ENCODE assay signal across 17 cellular contexts in genomic region chr17:2547176-2547575, GRCh38. TPM values are rescaled to one million over a fixed set of nuclear protein-coding genes. Genes with fewer than 3 reads are reported as not detected.
A peak's percentile ranks its signal among the peaks of the same experiment; 100 is the strongest.
DNase-seq lines count a peak whose midpoint lies in the region; ATAC-seq, FAIRE-seq and TF ChIP-seq lines count a peak whose summit lies in the region.
"Had no signal": no experiment of that assay in that cellular context is flagged by ENCODE, and none has a peak within 500 bp of the region (broad histone marks: within the 10 kb centered on the region; RNA-seq: fewer than 3 reads in every experiment).

No MANE protein-coding gene starts in this region.

- peaks cover 4% of the 10 kb centered on the region for H3K4me1 Mint-ChIP-seq in glutamatergic neuron (ENCODE audit: low read depth, unreplicated experiment)
- peaks cover 0 to 4% of the 10 kb centered on the region in 2 donors for H3K4me1 Mint-ChIP-seq in stimulated activated naive B cell treated with anti-CD40 and anti-IgM and Interleukin-4, amounts not matched to agents 10 μg/mL and 1 μg/mL and 100 μg/mL, for 72 hours
- H3K4me1 Mint-ChIP-seq: T-helper 17 cell had no signal

- H4K20me1 ChIP-seq in HepG2 (ENCODE audit: insufficient read depth, low read length): no peaks in the 10 kb centered on the region

- H3K27me3 ChIP-seq in HepG2 (ENCODE audit: control insufficient read depth in 1 of 2, insufficient read depth in 2 of 2, low read length in 2 of 2): peaks cover 0 to 14% of the 10 kb centered on the region in 2 experiments; a peak in 3 of 5 replicates
- H3K27me3 ChIP-seq: cardiac muscle cell had no signal

- H3K4me2 ChIP-seq in HepG2 (ENCODE audit: low read depth, low read length): peak overlapping the region; percentile 59

- H3K36me3 ChIP-seq in HepG2 (replicated peaks in 1 of 2; ENCODE audit: control insufficient read depth in 1 of 2, insufficient read depth in 2 of 2, low read length in 2 of 2): no peaks in the 10 kb centered on the region
- H3K36me3 ChIP-seq: cardiac muscle cell, transverse colon had no signal

- BruUV-seq in HepG2 (replicated peaks; lab: Mats Ljungman, UMichigan): no TSS peak

- no peak overlapping the region for H2AFZ ChIP-seq in HepG2 (ENCODE audit: low read length)

- intact Hi-C loops in HepG2 (cut with micrococcal nuclease; ENCODE audit: unreplicated experiment): no loop called here

- H3K4me3 Mint-ChIP-seq in glutamatergic neuron (ENCODE audit: unreplicated experiment): no peak overlapping the region
- H3K4me3 Mint-ChIP-seq in stimulated activated naive B cell treated with anti-CD40 and anti-IgM and Interleukin-4, amounts not matched to agents 10 μg/mL and 1 μg/mL and 100 μg/mL, for 72 hours: no peak overlapping the region
- H3K4me3 Mint-ChIP-seq: naive thymus-derived CD8-positive, alpha-beta T cell; T-helper 17 cell had no signal

- H3K9me3 ChIP-seq in HepG2 (ENCODE audit: low read length): no peaks in the 10 kb centered on the region
- H3K9me3 ChIP-seq: transverse colon had no signal

- H3K4me1 ChIP-seq in HepG2 (ENCODE audit: insufficient read depth, low read length): peaks cover 46% of the 10 kb centered on the region
- H3K4me1 ChIP-seq: transverse colon had no signal

- POLR2A ChIA-PET in HepG2 (lab: Yijun Ruan, JAX): interaction anchor here (1.7 kb wide), 1 partner anchor 36 kb away, joined by 5 read pairs; the partner anchor contains the start of gene METTL16

- no peak for TF ChIP-seq EP300 in HepG2 (IDR thresholded peaks at IDR 0.05; ENCODE audit: low read depth in 2 of 2, low read length in 2 of 2)
- TF ChIP-seq EP300 in HepG2 (CRISPR knock-in tag; IDR thresholded peaks at IDR 0.05; ENCODE audit: borderline replicate concordance): no peak

- ATAC-seq in HepG2: peak; percentile 47; the same call in 2 of the 3 replicates
- no peak for ATAC-seq in stimulated activated naive B cell treated with anti-CD40 and anti-IgM and Interleukin-4, amounts not matched to agents 10 μg/mL and 1 μg/mL and 100 μg/mL, for 72 hours (replicated peaks)
- ATAC-seq: naive thymus-derived CD8-positive, alpha-beta T cell; T-helper 17 cell had no signal

- no peak for TF ChIP-seq RAD21 in HepG2 (CRISPR knock-in tag; IDR thresholded peaks at IDR 0.05)

- H3K27ac Mint-ChIP-seq in glutamatergic neuron (ENCODE audit: unreplicated experiment): no peak overlapping the region
- H3K27ac Mint-ChIP-seq in stimulated activated naive B cell treated with anti-CD40 and anti-IgM and Interleukin-4, amounts not matched to agents 10 μg/mL and 1 μg/mL and 100 μg/mL, for 72 hours: no peak overlapping the region
- H3K27ac Mint-ChIP-seq: naive thymus-derived CD8-positive, alpha-beta T cell; T-helper 17 cell had no signal

- no peaks in the 10 kb centered on the region for H3K9me3 Mint-ChIP-seq in glutamatergic neuron (ENCODE audit: unreplicated experiment)
- no peaks in the 10 kb centered on the region for H3K9me3 Mint-ChIP-seq in stimulated activated naive B cell treated with anti-CD40 and anti-IgM and Interleukin-4, amounts not matched to agents 10 μg/mL and 1 μg/mL and 100 μg/mL, for 72 hours
- H3K9me3 Mint-ChIP-seq: naive thymus-derived CD8-positive, alpha-beta T cell had no signal

- CTCF ChIA-PET in HepG2 (lab: Yijun Ruan, JAX; ENCODE audit: low intra/inter-chr PET ratio, low total read pairs): no interaction called here

- H3K79me2 ChIP-seq in HepG2 (ENCODE audit: insufficient read depth, low read length): no peaks in the 10 kb centered on the region

- in situ Hi-C loops in HepG2 (cut with HindIII; ENCODE audit: extremely low pct_ligation_motif_present, low pct_unique_long_range_greater_than_20kb) (no loop called here), KBM-7 (cut with MboI; ENCODE audit: low pct_unique_long_range_greater_than_20kb, low sequenced_read_pairs) (no loop called here)

- DNase-seq in GM03348 (ENCODE audit: low spot score) (peak; percentile 17), MV-4-11 (lab: John Stamatoyannopoulos, UW) (peak; percentile 72), choroid plexus epithelial cell (ENCODE audit: low read depth) (peak; percentile 55), HepG2 (ENCODE audit: low spot score) (peak; percentile 38), KBM-7 (no peak), glutamatergic neuron (no peak)
- DNase-seq in stimulated activated naive B cell treated with anti-CD40 and anti-IgM and Interleukin-4, amounts not matched to agents 10 μg/mL and 1 μg/mL and 100 μg/mL, for 72 hours: no peak
- no peak for DNase-seq in stimulated activated CD4-positive, alpha-beta T cell treated with anti-CD3 and anti-CD28 coated beads, Interleukin-15, amount 100 ng/mL, for 24 hours
- DNase-seq: activated CD4-positive, alpha-beta T cell treated with anti-CD3 and anti-CD28 coated beads, Interleukin-2, amount 50 U/mL, for 4 hours; activated gamma-delta T cell treated with Interleukin-2 at 50 U/mL for 16 hours; left cardiac atrium; naive thymus-derived CD8-positive, alpha-beta T cell; NCI-H187 treated with DMSO at 0.1 percent for 48 hours; T-helper 17 cell; transverse colon had no signal

- no peak for TF ChIP-seq POLR2A in HepG2 (IDR thresholded peaks at IDR 0.05; ENCODE audit: insufficient read depth in 1 of 2, low read depth in 2 of 2, low read length in 2 of 2)

- H3K9ac ChIP-seq in HepG2 (ENCODE audit: insufficient read depth, low read depth, low read length): no peak overlapping the region

- 30% methylated on average over 9 of the region's 9 CpGs for WGBS in HepG2 (ENCODE audit: low lambda C conversion rate)

- no peaks in the 10 kb centered on the region for H3K27me3 Mint-ChIP-seq in glutamatergic neuron (ENCODE audit: unreplicated experiment)
- H3K27me3 Mint-ChIP-seq in stimulated activated naive B cell treated with anti-CD40 and anti-IgM and Interleukin-4, amounts not matched to agents 10 μg/mL and 1 μg/mL and 100 μg/mL, for 72 hours: peaks cover 6 to 24% of the 10 kb centered on the region in 2 donors

- FAIRE-seq in HepG2 (lab: Jason Lieb, UNC): no peak
- FAIRE-seq: H1 had no signal

- H3K4me3 ChIP-seq in choroid plexus epithelial cell (ENCODE audit: low read depth, low read length) (no peak overlapping the region), HepG2 (replicated peaks in 1 of 3; ENCODE audit: insufficient read depth in 1 of 3, low read depth in 2 of 3, low read length in 3 of 3) (no peak overlapping the region)
- H3K4me3 ChIP-seq: cardiac muscle cell, transverse colon had no signal

- H3K36me3 Mint-ChIP-seq in glutamatergic neuron (ENCODE audit: unreplicated experiment): no peaks in the 10 kb centered on the region
- no peaks in the 10 kb centered on the region for H3K36me3 Mint-ChIP-seq in stimulated activated naive B cell treated with anti-CD40 and anti-IgM and Interleukin-4, amounts not matched to agents 10 μg/mL and 1 μg/mL and 100 μg/mL, for 72 hours
- H3K36me3 Mint-ChIP-seq: naive thymus-derived CD8-positive, alpha-beta T cell had no signal

- H3K27ac ChIP-seq in HepG2 (ENCODE audit: extremely low read length, insufficient read depth, low read length): no peak overlapping the region
- H3K27ac ChIP-seq: cardiac muscle cell, transverse colon had no signal

- peak; percentile 8 for TF ChIP-seq CTCF in choroid plexus epithelial cell (conservative IDR thresholded peaks at IDR 0.05; ENCODE audit: low read depth, low read length)
- TF ChIP-seq CTCF in HepG2 (CRISPR knock-in tag; IDR thresholded peaks at IDR 0.05): no peak
- no peak for TF ChIP-seq CTCF in glutamatergic neuron (IDR thresholded peaks at IDR 0.05; ENCODE audit: partially characterized antibody, unreplicated experiment)

RNA-seq across cellular contexts. Expression of gene METTL16, which starts 35.5 kb away (rescaled TPM):
- total RNA-seq in HepG2 (2016; rRNA removed; fragmentation: Illumina TruSeq; extraction: Trizol): 18.5 and 28.9 TPM in 2 replicates
- total RNA-seq in HepG2 (2016; cell fraction: cytosol; rRNA removed; fragmentation: Illumina TruSeq; extraction: Trizol; ENCODE audit: low read depth): 3.7 and 4.1 TPM in 2 replicates
- total RNA-seq in HepG2 (2016; cell fraction: insoluble cytoplasmic fraction; rRNA removed; fragmentation: Illumina TruSeq; extraction: Trizol): 21.0 and 29.4 TPM in 2 replicates
- total RNA-seq in HepG2 (2016; cell fraction: membrane; rRNA removed; fragmentation: Illumina TruSeq; extraction: Trizol): 8.5 and 9.2 TPM in 2 replicates
- 24.8 and 35.3 TPM in 2 replicates for total RNA-seq in HepG2 (2016; cell fraction: nucleus; rRNA removed; fragmentation: Illumina TruSeq; extraction: Trizol)
- 10.5 and 11.6 TPM in 2 replicates for polyA plus RNA-seq in HepG2 (2011; rRNA removed)
- polyA plus RNA-seq in HepG2 (2011; cell fraction: cytosol; rRNA removed): 7.2 and 10.1 TPM in 2 replicates
- 9.0 and 9.8 TPM in 2 replicates for polyA plus RNA-seq in HepG2 (2011; cell fraction: nucleus; rRNA removed)
- 9.2 and 11.4 TPM in 2 replicates for polyA plus RNA-seq in HepG2 (2012)
- polyA plus RNA-seq in HepG2 (2016; cell fraction: cytosol; fragmentation: Illumina TruSeq; extraction: Trizol; ENCODE audit: low read depth): 2.3 and 2.8 TPM in 2 replicates
- polyA plus RNA-seq in HepG2 (2016; cell fraction: insoluble cytoplasmic fraction; fragmentation: Illumina TruSeq; extraction: Trizol; ENCODE audit: low read depth): 23.7 and 23.9 TPM in 2 replicates
- polyA plus RNA-seq in HepG2 (2016; cell fraction: membrane; fragmentation: Illumina TruSeq; extraction: Trizol; ENCODE audit: low read depth): 4.7 and 6.0 TPM in 2 replicates
- polyA plus RNA-seq in HepG2 (2016; cell fraction: nucleus; fragmentation: Illumina TruSeq; extraction: Trizol; ENCODE audit: insufficient read depth, low read depth): 25.7 and 28.3 TPM in 2 replicates
- 15.4 and 29.1 TPM in 2 replicates for polyA minus RNA-seq in HepG2 (2011; rRNA and poly(A)+ RNA removed; ENCODE audit: low replicate concordance)
- polyA minus RNA-seq in HepG2 (2011; cell fraction: cytosol; rRNA and poly(A)+ RNA removed): 7.4 and 8.2 TPM in 2 replicates
- polyA minus RNA-seq in HepG2 (2011; cell fraction: nucleus; rRNA and poly(A)+ RNA removed): 36.6 and 37.7 TPM in 2 replicates
- 22.6 TPM for total RNA-seq in glutamatergic neuron (ENCODE audit: unreplicated experiment)

RNA-seq across cellular contexts. Expression of gene PAFAH1B1, which starts 46.3 kb away (rescaled TPM):
- total RNA-seq in HepG2 (2016; rRNA removed; fragmentation: Illumina TruSeq; extraction: Trizol): 64.9 and 93.8 TPM in 2 replicates
- total RNA-seq in HepG2 (2016; cell fraction: cytosol; rRNA removed; fragmentation: Illumina TruSeq; extraction: Trizol; ENCODE audit: low read depth): 25.0 and 28.0 TPM in 2 replicates
- total RNA-seq in HepG2 (2016; cell fraction: insoluble cytoplasmic fraction; rRNA removed; fragmentation: Illumina TruSeq; extraction: Trizol): 64.0 and 82.0 TPM in 2 replicates
- total RNA-seq in HepG2 (2016; cell fraction: membrane; rRNA removed; fragmentation: Illumina TruSeq; extraction: Trizol): 28.1 and 42.3 TPM in 2 replicates
- total RNA-seq in HepG2 (2016; cell fraction: nucleus; rRNA removed; fragmentation: Illumina TruSeq; extraction: Trizol): 32.7 and 40.0 TPM in 2 replicates
- 35.9 and 46.0 TPM in 2 replicates for polyA plus RNA-seq in HepG2 (2011; rRNA removed)
- polyA plus RNA-seq in HepG2 (2011; cell fraction: cytosol; rRNA removed): 20.0 and 28.0 TPM in 2 replicates
- 20.1 and 28.1 TPM in 2 replicates for polyA plus RNA-seq in HepG2 (2011; cell fraction: nucleus; rRNA removed)
- 59.7 and 61.2 TPM in 2 replicates for polyA plus RNA-seq in HepG2 (2012)
- polyA plus RNA-seq in HepG2 (2016; cell fraction: cytosol; fragmentation: Illumina TruSeq; extraction: Trizol; ENCODE audit: low read depth): 15.1 and 21.5 TPM in 2 replicates
- 80.8 and 92.4 TPM in 2 replicates for polyA plus RNA-seq in HepG2 (2016; cell fraction: insoluble cytoplasmic fraction; fragmentation: Illumina TruSeq; extraction: Trizol; ENCODE audit: low read depth)
- polyA plus RNA-seq in HepG2 (2016; cell fraction: membrane; fragmentation: Illumina TruSeq; extraction: Trizol; ENCODE audit: low read depth): 21.9 and 31.1 TPM in 2 replicates
- polyA plus RNA-seq in HepG2 (2016; cell fraction: nucleus; fragmentation: Illumina TruSeq; extraction: Trizol; ENCODE audit: insufficient read depth, low read depth): 58.0 and 61.2 TPM in 2 replicates
- polyA minus RNA-seq in HepG2 (2011; rRNA and poly(A)+ RNA removed; ENCODE audit: low replicate concordance): 45.1 and 73.6 TPM in 2 replicates
- polyA minus RNA-seq in HepG2 (2011; cell fraction: cytosol; rRNA and poly(A)+ RNA removed): 28.9 and 44.8 TPM in 2 replicates
- polyA minus RNA-seq in HepG2 (2011; cell fraction: nucleus; rRNA and poly(A)+ RNA removed): 38.7 and 39.8 TPM in 2 replicates
- 296 TPM for total RNA-seq in glutamatergic neuron (ENCODE audit: unreplicated experiment)

Comparison
In these comparisons a context has a peak if more than half of its experiments do, and no peak if none do; other contexts are left out.
1. DNase-seq: peak in GM03348 (single experiment), MV-4-11 (single experiment), choroid plexus epithelial cell (single experiment) and HepG2 (single experiment); none in KBM-7 (single experiment), glutamatergic neuron (single experiment), stimulated activated naive B cell treated with anti-CD40 and anti-IgM and Interleukin-4, amounts not matched to agents 10 μg/mL and 1 μg/mL and 100 μg/mL, for 72 hours (single experiment) and stimulated activated CD4-positive, alpha-beta T cell treated with anti-CD3 and anti-CD28 coated beads, Interleukin-15, amount 100 ng/mL, for 24 hours (single experiment).